In genomic region chr5:38660194-38660668, GRCh38 we compare ENCODE assay signal across 11 cellular contexts.
A peak's percentile ranks its signal among the peaks of the same experiment; 100 is the strongest.
DNase-seq lines count a peak whose midpoint lies in the region; TF ChIP-seq lines count a peak whose summit lies in the region.
"Had no signal": no experiment of that assay in that cellular context is flagged by ENCODE, and none has a peak within 500 bp of the region (broad histone marks: within the 10 kb centered on the region; RNA-seq: fewer than 3 reads in every experiment).

No MANE protein-coding gene starts in this region.

- peak overlapping the region in 2 of 3 donors; percentile 17 to 29 for H3K4me3 ChIP-seq in breast epithelium
- H3K4me3 ChIP-seq in Peyer's patch = no peak overlapping the region
- H3K4me3 ChIP-seq in tibial nerve = no peak overlapping the region
- H3K4me3 ChIP-seq: esophagus squamous epithelium had no signal

- no peak overlapping the region for H2BK5ac ChIP-seq in H9 (ENCODE audit: insufficient read length, low read length)

- DNase-seq in H9 (peak; percentile 91), NCI-H2171 treated with DMSO at 0.1 percent for 48 hours (lab: John Stamatoyannopoulos, UW) (peak; percentile 95), breast epithelium (ENCODE audit: low spot score in 2 of 2) (peak; percentile 57 to 59), Peyer's patch (no peak), T-helper 2 cell (no peak), posterior vena cava (ENCODE audit: low spot score) (no peak), tibial nerve (ENCODE audit: low spot score in 2 of 2) (no peak)
- DNase-seq: esophagus squamous epithelium, occipital lobe had no signal

- H3K36me3 Mint-ChIP-seq in H9 (ENCODE audit: insufficient read depth in 1 of 3, low read depth in 3 of 3) (no peaks in the 10 kb centered on the region), nephron (ENCODE audit: low read depth) (no peaks in the 10 kb centered on the region)

- H3K4me3 Mint-ChIP-seq in H9 = peak overlapping the region; percentile 10 to 19; a peak in 3 of 5 replicates
- H3K4me3 Mint-ChIP-seq in nephron = peak overlapping the region; percentile 45 to 68 (median 54)
- H3K4me3 Mint-ChIP-seq: activated T-helper 1 cell treated with anti-CD3 and anti-CD28 coated beads, Interleukin-12 subunit alpha, Interleukin-12 subunit beta, Interleukin-2, Interleukin-4 antibody, amounts not matched to agents 30 ng/mL and 10 ng/mL and 1 ng/mL, durations not matched to agents 14 hours and 24 hours and 36 hours had no signal

- no peak overlapping the region for H4K91ac ChIP-seq in H9 (ENCODE audit: insufficient read length, low read depth, low read length)

- H3K4me1 Mint-ChIP-seq in H9 (peaks cover 8 to 17% of the 10 kb centered on the region in 2 experiments), nephron (peaks cover 11% of the 10 kb centered on the region)

- no peak overlapping the region for H4K5ac ChIP-seq in H9 (ENCODE audit: insufficient read length, low read depth, low read length)

- H3K79me1 ChIP-seq in H9 (ENCODE audit: insufficient read depth, low read depth, low read length, poor library complexity, severe bottlenecking) = no peaks in the 10 kb centered on the region

- H3K4me1 ChIP-seq in H9 (ENCODE audit: insufficient read depth, low read length) (no peaks in the 10 kb centered on the region; the same call in 1 of the 2 replicates), breast epithelium (no peaks in the 10 kb centered on the region), Peyer's patch (no peaks in the 10 kb centered on the region), tibial nerve (peaks cover 0 to 15% (median 0%) of the 10 kb centered on the region in 4 donors)
- H3K4me1 ChIP-seq: esophagus squamous epithelium had no signal

- TF ChIP-seq CTCF in H9 (conservative IDR thresholded peaks at IDR 0.05) (no peak), breast epithelium (IDR thresholded peaks at IDR 0.05) (no peak), nephron (IDR thresholded peaks at IDR 0.05; ENCODE audit: unreplicated experiment in 3 of 3) (no peak), Peyer's patch (IDR thresholded peaks at IDR 0.05) (no peak), tibial nerve (IDR thresholded peaks at IDR 0.05) (no peak)

- H3K36me3 ChIP-seq in breast epithelium (no peaks in the 10 kb centered on the region), Peyer's patch (no peaks in the 10 kb centered on the region), tibial nerve (no peaks in the 10 kb centered on the region)
- H3K36me3 ChIP-seq: esophagus squamous epithelium had no signal

- H3K27ac Mint-ChIP-seq in H9 (peak overlapping the region; percentile 14 to 52 (median 31); a peak in 3 of 7 replicates), nephron (peak overlapping the region; percentile 86 to 90 (median 89))
- H3K27ac Mint-ChIP-seq: activated T-helper 1 cell treated with anti-CD3 and anti-CD28 coated beads, Interleukin-12 subunit alpha, Interleukin-12 subunit beta, Interleukin-2, Interleukin-4 antibody, amounts not matched to agents 30 ng/mL and 10 ng/mL and 1 ng/mL, durations not matched to agents 14 hours and 24 hours and 36 hours had no signal

- H3K9me3 ChIP-seq in H9 (ENCODE audit: control insufficient read depth, low read depth, low read length) (no peaks in the 10 kb centered on the region), breast epithelium (no peaks in the 10 kb centered on the region), Peyer's patch (no peaks in the 10 kb centered on the region), tibial nerve (no peaks in the 10 kb centered on the region)
- H3K9me3 ChIP-seq: esophagus squamous epithelium had no signal

- H3T11ph ChIP-seq in H9 (ENCODE audit: low read length) = no peak overlapping the region

- H2BK15ac ChIP-seq in H9 (ENCODE audit: low read depth, low read length) = no peak overlapping the region

- H3K23me2 ChIP-seq in H9 (ENCODE audit: insufficient read length, low read depth, low read length, poor library complexity, severe bottlenecking) = no peaks in the 10 kb centered on the region

- TF ChIP-seq EP300 in tibial nerve (IDR thresholded peaks at IDR 0.05) = no peak

- no peak overlapping the region for H2AK5ac ChIP-seq in H9 (ENCODE audit: insufficient read length, low read length)

- peak overlapping the region; percentile 18 for H3K9ac ChIP-seq in H9 (ENCODE audit: extremely low read depth, insufficient read length, low read length)

- H3K4ac ChIP-seq in H9 (ENCODE audit: low read depth, low read length) = no peak overlapping the region

- H3K18ac ChIP-seq in H9 (ENCODE audit: insufficient read length, low read depth, low read length) = no peak overlapping the region

- H3K27me3 Mint-ChIP-seq in H9 (ENCODE audit: low read depth) (peaks cover 6% of the 10 kb centered on the region; the same call in 1 of the 2 replicates), nephron (ENCODE audit: low read depth) (peaks cover 8% of the 10 kb centered on the region)

- no peak overlapping the region for H4K8ac ChIP-seq in H9 (replicated peaks; ENCODE audit: insufficient read length, low read depth, low read length)

- H3K27me3 ChIP-seq in H9 (ENCODE audit: insufficient read depth, low read length) (no peaks in the 10 kb centered on the region), breast epithelium (no peaks in the 10 kb centered on the region), Peyer's patch (no peaks in the 10 kb centered on the region), tibial nerve (no peaks in the 10 kb centered on the region)
- H3K27me3 ChIP-seq: esophagus squamous epithelium had no signal

- no peaks in the 10 kb centered on the region; a peak in 1 of 5 replicates for H3K9me3 Mint-ChIP-seq in H9
- no peaks in the 10 kb centered on the region for H3K9me3 Mint-ChIP-seq in nephron
- H3K9me3 Mint-ChIP-seq: activated T-helper 1 cell treated with anti-CD3 and anti-CD28 coated beads, Interleukin-12 subunit alpha, Interleukin-12 subunit beta, Interleukin-2, Interleukin-4 antibody, amounts not matched to agents 30 ng/mL and 10 ng/mL and 1 ng/mL, durations not matched to agents 14 hours and 24 hours and 36 hours had no signal

- H3K56ac ChIP-seq in H9 (ENCODE audit: insufficient read length, low read depth, low read length) = no peak overlapping the region

- no peak overlapping the region for H2BK20ac ChIP-seq in H9 (ENCODE audit: low read depth, low read length, poor library complexity, severe bottlenecking)

- no peak overlapping the region for H3K14ac ChIP-seq in H9 (ENCODE audit: insufficient read depth, low read length)

- H3K27ac ChIP-seq in H9 (ENCODE audit: insufficient read length, low read depth, low read length) (no peak overlapping the region), breast epithelium (peak overlapping the region; percentile 16 to 33), Peyer's patch (no peak overlapping the region), tibial nerve (no peak overlapping the region)
- H3K27ac ChIP-seq: esophagus squamous epithelium had no signal

- no peak overlapping the region for H2AFZ ChIP-seq in H9 (ENCODE audit: low read length)

- H2BK120ac ChIP-seq in H9 (ENCODE audit: low read depth, low read length, poor library complexity, severe bottlenecking) = no peak overlapping the region

- no peaks in the 10 kb centered on the region for H4K20me1 ChIP-seq in H9 (ENCODE audit: control insufficient read depth, insufficient read depth, insufficient read length)

- H3K23ac ChIP-seq in H9 (ENCODE audit: insufficient read length, low read depth, low read length) = no peak overlapping the region

- intact Hi-C loops in breast epithelium (cut with DNase I; ENCODE audit: low total_unique reads) (loop anchor here (10.0 kb wide), 1 partner anchor 95 kb away; no protein-coding TSS in a partner anchor), posterior vena cava (cut with DNase I) (no loop called here)

- no peak overlapping the region for H3K4me2 ChIP-seq in H9 (ENCODE audit: insufficient read depth, insufficient read length, low read length)

- TF ChIP-seq POLR2A in breast epithelium (IDR thresholded peaks at IDR 0.05) (no peak), Peyer's patch (IDR thresholded peaks at IDR 0.05) (no peak), tibial nerve (IDR thresholded peaks at IDR 0.05) (no peak)

- H3K79me2 ChIP-seq in H9 (ENCODE audit: insufficient read depth, low read length) = no peaks in the 10 kb centered on the region

- WGBS in H9 (ENCODE audit: extremely low coverage, insufficient read length, low lambda C conversion rate) = no CpG with 5 or more reads among the region's 12 CpGs
- WGBS in tibial nerve, 2 donors = 76 to 81% methylated on average over 12 of the region's 12 CpGs

- no peak overlapping the region for H2BK12ac ChIP-seq in H9 (ENCODE audit: insufficient read length, low read depth, low read length)

Comparison
In these comparisons a context has a peak if more than half of its experiments do, and no peak if none do; other contexts are left out.
1. DNase-seq: peak in H9 (single experiment), NCI-H2171 treated with DMSO at 0.1 percent for 48 hours (single experiment) and breast epithelium (2 of 2); none in Peyer's patch (0 of 3), T-helper 2 cell (0 of 5), posterior vena cava (single experiment) and tibial nerve (0 of 2).
2. H3K27ac ChIP-seq: peak in breast epithelium (2 of 2); none in H9 (single experiment), Peyer's patch (0 of 4) and tibial nerve (0 of 4).
3. H3K4me3 ChIP-seq: peak in breast epithelium (2 of 3); none in Peyer's patch (0 of 4) and tibial nerve (0 of 4).